ENCODE assay signal across 9 cellular contexts in genomic region chr10:14617850-14618249, GRCh38.
A peak's percentile ranks its signal among the peaks of the same experiment; 100 is the strongest.
DNase-seq lines count a peak whose midpoint lies in the region; FAIRE-seq and TF ChIP-seq lines count a peak whose summit lies in the region.
"Had no signal": no experiment of that assay in that cellular context is flagged by ENCODE, and none has a peak within 500 bp of the region (broad histone marks: within the 10 kb centered on the region; RNA-seq: fewer than 3 reads in every experiment).

No MANE protein-coding gene starts in this region.

- H2AFZ ChIP-seq in smooth muscle cell (ENCODE audit: low read depth), result no peak overlapping the region

- H3K36me3 Mint-ChIP-seq in endothelial cell (ENCODE audit: low read depth, unreplicated experiment), result no peaks in the 10 kb centered on the region

- no peaks in the 10 kb centered on the region for H4K20me1 ChIP-seq in smooth muscle cell (ENCODE audit: low read depth)

- H3K4me3 ChIP-seq in smooth muscle cell (no peak overlapping the region), SJCRH30 (no peak overlapping the region)
- H3K4me3 ChIP-seq: pancreas had no signal

- H3K36me3 ChIP-seq in smooth muscle cell (ENCODE audit: low read depth), result no peaks in the 10 kb centered on the region
- no peaks in the 10 kb centered on the region for H3K36me3 ChIP-seq in SJCRH30
- H3K36me3 ChIP-seq: pancreas had no signal

- no peaks in the 10 kb centered on the region for H3K9me3 ChIP-seq in smooth muscle cell (replicated peaks; ENCODE audit: low read depth)
- H3K9me3 ChIP-seq in SJCRH30 (replicated peaks), result no peaks in the 10 kb centered on the region
- H3K9me3 ChIP-seq: pancreas had no signal

- no peak overlapping the region for H3K27ac ChIP-seq in smooth muscle cell (ENCODE audit: low read depth)
- H3K27ac ChIP-seq in SJCRH30, result no peak overlapping the region
- H3K27ac ChIP-seq: pancreas had no signal

- no peaks in the 10 kb centered on the region for H3K9me3 Mint-ChIP-seq in endothelial cell (ENCODE audit: unreplicated experiment)

- H3K27me3 Mint-ChIP-seq in endothelial cell (ENCODE audit: unreplicated experiment), result no peaks in the 10 kb centered on the region

- peak overlapping the region; percentile 9 for H3K4me2 ChIP-seq in smooth muscle cell

- TF ChIP-seq CTCF in endothelial cell (IDR thresholded peaks at IDR 0.05; ENCODE audit: unreplicated experiment), result no peak
- no peak for TF ChIP-seq CTCF in smooth muscle cell (IDR thresholded peaks at IDR 0.05; ENCODE audit: borderline replicate concordance, insufficient read depth, poor library complexity, severe bottlenecking)
- TF ChIP-seq CTCF in GM20000 (IDR thresholded peaks at IDR 0.05; ENCODE audit: extremely low read depth, missing control alignments), result no peak

- H3K4me1 ChIP-seq in smooth muscle cell (ENCODE audit: low read depth), result no peaks in the 10 kb centered on the region
- H3K4me1 ChIP-seq in SJCRH30, result no peaks in the 10 kb centered on the region

- no peaks in the 10 kb centered on the region for H3K79me2 ChIP-seq in smooth muscle cell (ENCODE audit: low read depth)

- no peaks in the 10 kb centered on the region for H3F3A ChIP-seq in smooth muscle cell (ENCODE audit: low read depth)

- H3K4me1 Mint-ChIP-seq in endothelial cell (ENCODE audit: unreplicated experiment), result peaks cover 78% of the 10 kb centered on the region

- FAIRE-seq in frontal cortex (lab: Jason Lieb, UNC), result no peak
- FAIRE-seq: pancreas had no signal

- WGBS in smooth muscle cell (ENCODE audit: low lambda C conversion rate), result 71% methylated on average over 4 of the region's 4 CpGs

- no peak overlapping the region for H3K4me3 Mint-ChIP-seq in endothelial cell (ENCODE audit: unreplicated experiment)

- H3K27ac Mint-ChIP-seq in endothelial cell (ENCODE audit: unreplicated experiment), result peak overlapping the region; percentile 95

- H3K27me3 ChIP-seq in smooth muscle cell (ENCODE audit: low read depth) (no peaks in the 10 kb centered on the region), SJCRH30 (no peaks in the 10 kb centered on the region)
- H3K27me3 ChIP-seq: pancreas had no signal

- DNase-seq in GF-D8 (lab: John Stamatoyannopoulos, UW), result peak; percentile 52
- DNase-seq in NOMO-1 treated with DMSO at 0.1 percent for 48 hours (lab: John Stamatoyannopoulos, UW; ENCODE audit: unreplicated experiment), result peak; percentile 94
- no peak for DNase-seq in endothelial cell (ENCODE audit: low spot score)
- DNase-seq in smooth muscle cell (lab: John Stamatoyannopoulos, UW; ENCODE audit: unreplicated experiment), result no peak
- DNase-seq in GM20000 (ENCODE audit: low spot score), result no peak
- DNase-seq in frontal cortex (ENCODE audit: low spot score in 2 of 2), result no peak
- no peak for DNase-seq in SJCRH30
- DNase-seq: pancreas, T-helper 2 cell had no signal

- H3K9ac ChIP-seq in smooth muscle cell (ENCODE audit: low read depth), result no peak overlapping the region

Comparison
In these comparisons a context has a peak if more than half of its experiments do, and no peak if none do; other contexts are left out.
1. DNase-seq: peak in GF-D8 (single experiment) and NOMO-1 treated with DMSO at 0.1 percent for 48 hours (single experiment); none in endothelial cell (single experiment), smooth muscle cell (single experiment), GM20000 (single experiment), frontal cortex (0 of 2) and SJCRH30 (0 of 2).